In the genomic region with DNA sequence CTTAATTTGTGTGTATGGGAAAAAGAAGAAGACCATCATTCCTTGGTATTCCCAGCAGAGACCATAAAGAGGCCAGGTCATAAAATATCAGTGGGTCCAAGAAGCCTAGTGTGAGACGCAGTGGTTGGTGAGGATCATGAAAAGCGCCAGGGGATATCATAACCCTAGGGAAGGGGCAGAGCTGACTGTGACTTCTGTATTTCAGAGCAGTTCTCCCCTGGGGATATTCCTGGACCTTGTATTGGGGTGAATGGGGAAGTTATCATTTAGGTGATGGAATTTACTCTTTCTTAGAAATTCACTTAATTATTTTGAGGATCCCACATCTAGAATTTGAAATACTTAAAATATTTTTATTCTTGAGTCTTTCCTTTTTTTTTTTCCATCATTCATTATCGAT, we compare ENCODE assay signal across 23 cellular contexts. TPM values are rescaled to one million over a fixed set of nuclear protein-coding genes. Genes with fewer than 3 reads are reported as not detected.
A peak's percentile ranks its signal among the peaks of the same experiment; 100 is the strongest.
DNase-seq lines count a peak whose midpoint lies in the region; ATAC-seq and TF ChIP-seq lines count a peak whose summit lies in the region.
"Had no signal": no experiment of that assay in that cellular context is flagged by ENCODE, and none has a peak within 500 bp of the region (broad histone marks: within the 10 kb centered on the region; RNA-seq: fewer than 3 reads in every experiment).

No MANE protein-coding gene starts in this region.

- H3K4me3 Mint-ChIP-seq in endodermal cell (no peak overlapping the region), memory B cell (no peak overlapping the region)
- no peak overlapping the region for H3K4me3 Mint-ChIP-seq in activated CD4-positive, alpha-beta T cell treated with anti-CD3 and anti-CD28 coated beads, Interleukin-2, amount 10 ng/mL, durations not matched to agents 7 days and 5 days
- H3K4me3 Mint-ChIP-seq: CD14-positive monocyte; CD4-positive, alpha-beta memory T cell; CD4-positive, CD25-positive, alpha-beta regulatory T cell; CD8-positive, alpha-beta memory T cell had no signal

- no peak overlapping the region for H3K27ac ChIP-seq in endodermal cell (ENCODE audit: low read depth, low read length)
- H3K27ac ChIP-seq: BLaER1 had no signal

- no peak overlapping the region for H3K4me3 ChIP-seq in NB4 (ENCODE audit: low read depth, low read length)
- H3K4me3 ChIP-seq in endodermal cell (ENCODE audit: low read length) = no peak overlapping the region
- H3K4me3 ChIP-seq: BLaER1 had no signal

- ATAC-seq in memory B cell (ENCODE audit: low read depth) (peak; percentile 59), GM18502 (IDR thresholded peaks at IDR 0.05; ENCODE audit: poor library complexity, unreplicated experiment) (no peak), HG02973 (IDR thresholded peaks at IDR 0.05; ENCODE audit: unreplicated experiment) (no peak), left ventricle myocardium superior (no peak)

- H3K9me3 ChIP-seq in endodermal cell (ENCODE audit: control insufficient read depth, low read length) = no peaks in the 10 kb centered on the region
- H3K9me3 ChIP-seq: BE2C, BLaER1 had no signal

- H3K9ac ChIP-seq in endodermal cell (ENCODE audit: extremely low read depth, low read length, poor library complexity, severe bottlenecking) = no peak overlapping the region
- H3K9ac ChIP-seq: BLaER1 had no signal

- intact Hi-C loops in left ventricle myocardium superior (cut with micrococcal nuclease) = no loop called here

- no peaks in the 10 kb centered on the region for H3K36me3 ChIP-seq in endodermal cell (ENCODE audit: control insufficient read depth, insufficient read depth, low read length)
- H3K36me3 ChIP-seq: BE2C, BLaER1 had no signal

- TF ChIP-seq CTCF in NB4 (IDR thresholded peaks at IDR 0.05; ENCODE audit: low read depth, low read length) = no peak
- no peak for TF ChIP-seq CTCF in endodermal cell (conservative IDR thresholded peaks at IDR 0.05)

- H3K36me3 Mint-ChIP-seq in endodermal cell (ENCODE audit: low read depth) = no peaks in the 10 kb centered on the region
- H3K36me3 Mint-ChIP-seq in memory B cell = no peaks in the 10 kb centered on the region
- no peaks in the 10 kb centered on the region for H3K36me3 Mint-ChIP-seq in activated CD4-positive, alpha-beta T cell treated with anti-CD3 and anti-CD28 coated beads, Interleukin-2, amount 10 ng/mL, durations not matched to agents 7 days and 5 days (ENCODE audit: low read depth)
- H3K36me3 Mint-ChIP-seq: CD14-positive monocyte; CD8-positive, alpha-beta memory T cell had no signal

- no peaks in the 10 kb centered on the region for H3K9me3 Mint-ChIP-seq in endodermal cell
- no peaks in the 10 kb centered on the region for H3K9me3 Mint-ChIP-seq in memory B cell
- no peaks in the 10 kb centered on the region for H3K9me3 Mint-ChIP-seq in activated CD4-positive, alpha-beta T cell treated with anti-CD3 and anti-CD28 coated beads, Interleukin-2, amount 10 ng/mL, durations not matched to agents 7 days and 5 days
- H3K9me3 Mint-ChIP-seq: CD14-positive monocyte; CD4-positive, alpha-beta memory T cell; CD4-positive, CD25-positive, alpha-beta regulatory T cell; CD8-positive, alpha-beta memory T cell had no signal

- DNase-seq in NB4 (ENCODE audit: low read depth) (peak; percentile 55), endodermal cell (peak; percentile 3), memory B cell (ENCODE audit: low spot score in 2 of 2) (no peak), left ventricle myocardium superior (no peak)
- DNase-seq in activated CD4-positive, alpha-beta T cell treated with anti-CD3 and anti-CD28 coated beads, Interleukin-2, amount 10 ng/mL, durations not matched to agents 7 days and 5 days = no peak
- DNase-seq: 8988T; ACHN; BE2C; C1 segment of cervical spinal cord; CD4-positive, alpha-beta memory T cell; CD4-positive, CD25-positive, alpha-beta regulatory T cell; CD8-positive, alpha-beta memory T cell; COR-L47; DMS 273 treated with DMSO at 0.1 percent for 48 hours; DMS153; DMS53; DMS79; DND-41; GF-D8 had no signal

- WGBS in endodermal cell (ENCODE audit: insufficient coverage in 1 of 2, insufficient read length in 1 of 2), 2 experiments = 90 to 91% methylated on average over 2 of the region's 3 CpGs

- no peaks in the 10 kb centered on the region for H3K27me3 Mint-ChIP-seq in endodermal cell (ENCODE audit: insufficient read depth)
- H3K27me3 Mint-ChIP-seq in memory B cell = peaks cover 5% of the 10 kb centered on the region
- H3K27me3 Mint-ChIP-seq in activated CD4-positive, alpha-beta T cell treated with anti-CD3 and anti-CD28 coated beads, Interleukin-2, amount 10 ng/mL, durations not matched to agents 7 days and 5 days = peaks cover 34% of the 10 kb centered on the region

- H3K27ac Mint-ChIP-seq in endodermal cell (no peak overlapping the region), memory B cell (no peak overlapping the region)
- no peak overlapping the region for H3K27ac Mint-ChIP-seq in activated CD4-positive, alpha-beta T cell treated with anti-CD3 and anti-CD28 coated beads, Interleukin-2, amount 10 ng/mL, durations not matched to agents 7 days and 5 days
- H3K27ac Mint-ChIP-seq: CD14-positive monocyte; CD4-positive, alpha-beta memory T cell; CD8-positive, alpha-beta memory T cell had no signal

- POLR2A ChIA-PET in activated CD4-positive, alpha-beta T cell treated with anti-CD3 and anti-CD28 coated beads, Interleukin-2, amount 10 ng/mL, durations not matched to agents 7 days and 5 days (lab: Charles Lee) = no interaction called here

- H3K4me1 Mint-ChIP-seq in endodermal cell (peaks cover 4% of the 10 kb centered on the region), memory B cell (peaks cover 3% of the 10 kb centered on the region)
- H3K4me1 Mint-ChIP-seq in activated CD4-positive, alpha-beta T cell treated with anti-CD3 and anti-CD28 coated beads, Interleukin-2, amount 10 ng/mL, durations not matched to agents 7 days and 5 days = no peaks in the 10 kb centered on the region
- H3K4me1 Mint-ChIP-seq: CD14-positive monocyte; CD4-positive, alpha-beta memory T cell; CD4-positive, CD25-positive, alpha-beta regulatory T cell; CD8-positive, alpha-beta memory T cell had no signal

- H3K27me3 ChIP-seq in endodermal cell (ENCODE audit: control insufficient read depth, insufficient read depth, low read length, poor library complexity, severe bottlenecking) = no peaks in the 10 kb centered on the region
- H3K27me3 ChIP-seq: BE2C, BLaER1 had no signal

- no peak for TF ChIP-seq POLR2A in NB4 (IDR thresholded peaks at IDR 0.05; ENCODE audit: extremely low read depth, insufficient read length)

- CTCF ChIA-PET in activated CD4-positive, alpha-beta T cell treated with anti-CD3 and anti-CD28 coated beads, Interleukin-2, amount 10 ng/mL, durations not matched to agents 7 days and 5 days (lab: Charles Lee) = no interaction called here

- H3K4me1 ChIP-seq in endodermal cell (ENCODE audit: control insufficient read depth, insufficient read depth, low read length) = no peaks in the 10 kb centered on the region
- H3K4me1 ChIP-seq: BE2C, BLaER1 had no signal

RNA-seq across cellular contexts. Expression of gene UMPS, which starts 34.9 kb away (rescaled TPM):
- total RNA-seq in endodermal cell (10 to 100 TPM; 53.9 to 60.8 TPM), left ventricle myocardium superior (7.1 TPM)
- polyA plus RNA-seq in endodermal cell (2013, experiment 1 of 2) = 30.3 TPM
- polyA plus RNA-seq in endodermal cell (2013, experiment 2 of 2) = 25.0 TPM
- total RNA-seq in activated CD4-positive, alpha-beta T cell treated with anti-CD3 and anti-CD28 coated beads, Interleukin-2, amount 10 ng/mL, durations not matched to agents 7 days and 5 days = 10 to 100 TPM; 26.9 to 27.8 TPM

Comparison
In these comparisons a context has a peak if more than half of its experiments do, and no peak if none do; other contexts are left out.
1. DNase-seq: peak in NB4 (single experiment) and endodermal cell (single experiment); none in memory B cell (0 of 2), activated CD4-positive, alpha-beta T cell treated with anti-CD3 and anti-CD28 coated beads, Interleukin-2, amount 10 ng/mL, durations not matched to agents 7 days and 5 days (single experiment) and left ventricle myocardium superior (single experiment).